Comparison of ENCODE assay signal across 17 cellular contexts in genomic region chr12:51011960-51012359, GRCh38. TPM values are rescaled to one million over a fixed set of nuclear protein-coding genes. Genes with fewer than 3 reads are reported as not detected.
DNase-seq lines count a peak whose midpoint lies in the region; ATAC-seq and TF ChIP-seq lines count a peak whose summit lies in the region.
"Had no signal": no experiment of that assay in that cellular context is flagged by ENCODE, and none has a peak within 500 bp of the region (broad histone marks: within the 10 kb centered on the region; RNA-seq: fewer than 3 reads in every experiment).

No MANE protein-coding gene starts in this region.

- H3K27me3 Mint-ChIP-seq in activated CD4-positive, alpha-beta T cell treated with anti-CD3 and anti-CD28 coated beads for 36 hours: no peaks in the 10 kb centered on the region
- H3K27me3 Mint-ChIP-seq: CD8-positive, alpha-beta memory T cell had no signal

- H3K27ac ChIP-seq in angular gyrus (ENCODE audit: low read depth, low read length): peak overlapping the region; percentile 37
- peak overlapping the region in 1 of 2 donors; percentile 45 for H3K27ac ChIP-seq in left lung
- peak overlapping the region; percentile 18 for H3K27ac ChIP-seq in thymus (ENCODE audit: low read depth)
- H3K27ac ChIP-seq: prostate gland had no signal

- H3K36me3 ChIP-seq in left lung: peaks cover 0 to 10% of the 10 kb centered on the region in 2 donors
- H3K36me3 ChIP-seq in thymus (ENCODE audit: control insufficient read depth, insufficient read depth): peaks cover 23% of the 10 kb centered on the region
- H3K36me3 ChIP-seq: prostate gland had no signal

- H3K4me3 ChIP-seq in left lung (no peak overlapping the region), thymus (ENCODE audit: low read length) (no peak overlapping the region)
- H3K4me3 ChIP-seq: prostate gland had no signal

- H3K36me3 Mint-ChIP-seq in activated CD4-positive, alpha-beta T cell treated with anti-CD3 and anti-CD28 coated beads for 36 hours (ENCODE audit: low read depth): peaks cover 12% of the 10 kb centered on the region

- H3K4me1 Mint-ChIP-seq in activated CD4-positive, alpha-beta T cell treated with anti-CD3 and anti-CD28 coated beads for 36 hours: peaks cover 48% of the 10 kb centered on the region

- H3K4me3 Mint-ChIP-seq in activated CD4-positive, alpha-beta T cell treated with anti-CD3 and anti-CD28 coated beads for 36 hours: no peak overlapping the region
- H3K4me3 Mint-ChIP-seq: CD8-positive, alpha-beta memory T cell had no signal

- TF ChIP-seq CTCF in left lung (IDR thresholded peaks at IDR 0.05): no peak

- intact Hi-C loops in activated CD4-positive, alpha-beta T cell treated with anti-CD3 and anti-CD28 coated beads for 36 hours (cut with DNase I, micrococcal nuclease): loop anchor here in 1 of 2 experiments (1.0 kb wide), 1 partner anchor 12 kb away; no protein-coding TSS in a partner anchor
- intact Hi-C loops in left lung (cut with DNase I): no loop called here

- WGBS in thymus: 95% methylated on average over 4 of the region's 4 CpGs

- CTCF ChIA-PET in activated CD4-positive, alpha-beta T cell treated with anti-CD3 and anti-CD28 coated beads for 36 hours (lab: Charles Lee): interaction anchor here (0.6 to 6.0 kb wide), 3 partner anchors 12 to 1433 kb away, joined by 3 to 40 read pairs (median 4); partner anchors contain the start of gene SLC11A2

- ATAC-seq in activated CD4-positive, alpha-beta T cell treated with anti-CD3 and anti-CD28 coated beads for 36 hours: no peak
- peak; percentile 68 for ATAC-seq in left lung
- ATAC-seq in HG03159 (IDR thresholded peaks at IDR 0.05; ENCODE audit: unreplicated experiment): no peak

- H3K4me1 ChIP-seq in left lung: peaks cover 15 to 67% of the 10 kb centered on the region in 2 donors
- peaks cover 6% of the 10 kb centered on the region for H3K4me1 ChIP-seq in thymus (ENCODE audit: control insufficient read depth, insufficient read depth, low read length)
- H3K4me1 ChIP-seq: prostate gland had no signal

- no peaks in the 10 kb centered on the region for H3K9me3 ChIP-seq in left lung
- H3K9me3 ChIP-seq in thymus (ENCODE audit: control insufficient read depth): no peaks in the 10 kb centered on the region
- H3K9me3 ChIP-seq: prostate gland had no signal

- POLR2A ChIA-PET in activated CD4-positive, alpha-beta T cell treated with anti-CD3 and anti-CD28 coated beads for 36 hours (lab: Charles Lee): no interaction called here

- no peaks in the 10 kb centered on the region for H3K27me3 ChIP-seq in left lung
- H3K27me3 ChIP-seq in thymus (ENCODE audit: control insufficient read depth, insufficient read depth): no peaks in the 10 kb centered on the region

- no peaks in the 10 kb centered on the region for H3K9me3 Mint-ChIP-seq in activated CD4-positive, alpha-beta T cell treated with anti-CD3 and anti-CD28 coated beads for 36 hours (ENCODE audit: low read depth)
- H3K9me3 Mint-ChIP-seq: CD8-positive, alpha-beta memory T cell had no signal

- peak overlapping the region; percentile 42 for H3K27ac Mint-ChIP-seq in activated CD4-positive, alpha-beta T cell treated with anti-CD3 and anti-CD28 coated beads for 36 hours

- in situ Hi-C loops in G401 (cut with HindIII; ENCODE audit: low sequenced_read_pairs): no loop called here

- peak; percentile 18 for DNase-seq in activated CD4-positive, alpha-beta T cell treated with anti-CD3 and anti-CD28 coated beads for 36 hours
- no peak for DNase-seq in activated CD4-positive, alpha-beta T cell treated with anti-CD3 and anti-CD28 coated beads for 4 hours
- peak; percentile 55 to 81 for DNase-seq in left lung
- DNase-seq in SHP77 treated with DMSO at 0.1 percent for 48 hours (lab: John Stamatoyannopoulos, UW): no peak
- no peak for DNase-seq in G401 (ENCODE audit: low spot score)
- DNase-seq: activated effector memory CD4-positive, alpha-beta T cell treated with anti-CD3 and anti-CD28 coated beads, Interleukin-2, amount 50 U/mL, for 16 hours; CD8-positive, alpha-beta memory T cell; effector memory CD4-positive, alpha-beta T cell; foreskin fibroblast; SHP77 had no signal

RNA-seq across cellular contexts. Expression of gene SLC11A2, which starts 14.2 kb away (rescaled TPM):
- total RNA-seq in activated CD4-positive, alpha-beta T cell treated with anti-CD3 and anti-CD28 coated beads for 36 hours: 10 to 100 TPM; 31.0 to 32.9 TPM
- total RNA-seq in left lung: 100 to 1,000 TPM in 1 of 2 donors, 10 to 100 TPM in 1; 72.1 to 120 TPM
- polyA plus RNA-seq in thymus: 30.0 TPM
- 24.6 and 37.1 TPM in 2 replicates for total RNA-seq in G401 (2014; rRNA removed; shearing (Covaris generic))

RNA-seq across cellular contexts. Expression of gene LETMD1, which starts 36.2 kb away (rescaled TPM):
- total RNA-seq in activated CD4-positive, alpha-beta T cell treated with anti-CD3 and anti-CD28 coated beads for 36 hours: 10 to 100 TPM; 69.6 to 79.6 TPM
- 10 to 100 TPM; 46.8 to 61.0 TPM for total RNA-seq in left lung
- 78.8 TPM for polyA plus RNA-seq in thymus
- 47.9 and 63.2 TPM in 2 replicates for total RNA-seq in G401 (2014; rRNA removed; shearing (Covaris generic))

RNA-seq across cellular contexts. Expression of gene HIGD1C, which starts 59.6 kb away (rescaled TPM):
- total RNA-seq in activated CD4-positive, alpha-beta T cell treated with anti-CD3 and anti-CD28 coated beads for 36 hours: not detected
- total RNA-seq in left lung: not detected
- polyA plus RNA-seq in thymus: not detected
- not detected in 2 replicates for total RNA-seq in G401 (2014; rRNA removed; shearing (Covaris generic))
- total RNA-seq: CD8-positive, alpha-beta memory T cell; M059J; mucosa of gallbladder; prostate gland; ureter had no signal
- polyA plus RNA-seq: CD8-positive, alpha-beta memory T cell had no signal

Comparison
In these comparisons a context has a peak if more than half of its experiments do, and no peak if none do; other contexts are left out.
1. DNase-seq: peak in activated CD4-positive, alpha-beta T cell treated with anti-CD3 and anti-CD28 coated beads for 36 hours (single experiment) and left lung (2 of 2); none in activated CD4-positive, alpha-beta T cell treated with anti-CD3 and anti-CD28 coated beads for 4 hours (0 of 2), SHP77 treated with DMSO at 0.1 percent for 48 hours (single experiment) and G401 (single experiment).